In genomic region chr5:151670953-151671636, GRCh38 we compare ENCODE assay signal across 14 cellular contexts. TPM values are rescaled to one million over a fixed set of nuclear protein-coding genes. Genes with fewer than 3 reads are reported as not detected.
DNase-seq lines count a peak whose midpoint lies in the region; ATAC-seq and TF ChIP-seq lines count a peak whose summit lies in the region.
"Had no signal": no experiment of that assay in that cellular context is flagged by ENCODE, and none has a peak within 500 bp of the region (broad histone marks: within the 10 kb centered on the region; RNA-seq: fewer than 3 reads in every experiment).

No MANE protein-coding gene starts in this region.

- no peak for TF ChIP-seq CTCF in chondrocyte (IDR thresholded peaks at IDR 0.05)
- no peak for TF ChIP-seq CTCF in right lobe of liver (IDR thresholded peaks at IDR 0.05)

- H3K36me3 ChIP-seq in MG63 (peaks cover 100% of the 10 kb centered on the region), right lobe of liver (no peaks in the 10 kb centered on the region), stomach smooth muscle (ENCODE audit: control insufficient read depth in 2 of 2, insufficient read depth in 2 of 2, low read length in 2 of 2) (peaks cover 15 to 43% of the 10 kb centered on the region in 2 donors)

- H3K9me3 ChIP-seq in MG63 = no peaks in the 10 kb centered on the region
- no peaks in the 10 kb centered on the region for H3K9me3 ChIP-seq in right lobe of liver
- H3K9me3 ChIP-seq in stomach smooth muscle (ENCODE audit: control insufficient read depth in 2 of 2, low read length in 2 of 2) = no peaks in the 10 kb centered on the region
- H3K9me3 ChIP-seq: HAP-1, SJCRH30 had no signal

- DNase-seq in MG63 = peak; percentile 93
- no peak for DNase-seq in chondrocyte (ENCODE audit: low spot score)
- DNase-seq in right lobe of liver = no peak
- DNase-seq in COLO668 (lab: John Stamatoyannopoulos, UW; ENCODE audit: unreplicated experiment) = no peak
- DNase-seq: activated CD8-positive, alpha-beta memory T cell treated with anti-CD3 and anti-CD28 coated beads, Interleukin-2, amount 10 ng/mL, durations not matched to agents 7 days and 5 days; cerebellar nuclear complex; kidney glomerular epithelial cell; SJCRH30; stimulated activated CD4-positive, alpha-beta T cell treated with anti-CD3 and anti-CD28 coated beads, Interleukin-2, amount 100 ng/mL, for 24 hours had no signal

- no peaks in the 10 kb centered on the region for H3K27me3 Mint-ChIP-seq in chondrocyte (ENCODE audit: low read depth)

- H3K4me3 ChIP-seq in MG63 (no peak overlapping the region), right lobe of liver (no peak overlapping the region), stomach smooth muscle (ENCODE audit: low read length in 2 of 2) (no peak overlapping the region)
- H3K4me3 ChIP-seq: HAP-1, SJCRH30 had no signal

- peak overlapping the region in 1 of 2 donors; percentile 21 for H3K9ac ChIP-seq in stomach smooth muscle (ENCODE audit: low read length in 2 of 2)

- no peaks in the 10 kb centered on the region for H3K9me3 Mint-ChIP-seq in chondrocyte (ENCODE audit: low read depth)

- peaks cover 85% of the 10 kb centered on the region for H3K36me3 Mint-ChIP-seq in chondrocyte (ENCODE audit: low read depth)
- H3K36me3 Mint-ChIP-seq: activated CD8-positive, alpha-beta memory T cell treated with anti-CD3 and anti-CD28 coated beads, Interleukin-2, amount 10 ng/mL, durations not matched to agents 7 days and 5 days had no signal

- peak overlapping the region; percentile 51 to 66 (median 63) for H3K27ac ChIP-seq in right lobe of liver
- peak overlapping the region; percentile 64 for H3K27ac ChIP-seq in stomach smooth muscle (ENCODE audit: low read length)
- H3K27ac ChIP-seq: SJCRH30 had no signal

- H3K27ac Mint-ChIP-seq in chondrocyte (ENCODE audit: unreplicated experiment) = peak overlapping the region; percentile 92
- H3K27ac Mint-ChIP-seq: activated CD8-positive, alpha-beta memory T cell treated with anti-CD3 and anti-CD28 coated beads, Interleukin-2, amount 10 ng/mL, durations not matched to agents 7 days and 5 days had no signal

- H3K27me3 ChIP-seq in MG63 (no peaks in the 10 kb centered on the region), right lobe of liver (no peaks in the 10 kb centered on the region), stomach smooth muscle (ENCODE audit: control insufficient read depth in 1 of 2, insufficient read depth in 2 of 2, low read length in 2 of 2) (no peaks in the 10 kb centered on the region)
- H3K27me3 ChIP-seq: SJCRH30 had no signal

- 50% methylated on average over 5 of the region's 6 CpGs for WGBS in right lobe of liver (ENCODE audit: insufficient coverage, low coverage, low lambda C conversion rate, missing lambda C conversion rate)

- H3K4me1 ChIP-seq in right lobe of liver (no peaks in the 10 kb centered on the region), stomach smooth muscle (ENCODE audit: control insufficient read depth, insufficient read depth, low read length) (peaks cover 52% of the 10 kb centered on the region)
- H3K4me1 ChIP-seq: HAP-1 had no signal

- TF ChIP-seq POLR2A in right lobe of liver (IDR thresholded peaks at IDR 0.05) = no peak

- H3K4me1 Mint-ChIP-seq in chondrocyte (ENCODE audit: low read depth) = peaks cover 99% of the 10 kb centered on the region

- intact Hi-C loops in right lobe of liver (cut with DNase I) = no loop called here

- no peak overlapping the region for H3K4me3 Mint-ChIP-seq in chondrocyte (ENCODE audit: unreplicated experiment)
- H3K4me3 Mint-ChIP-seq: activated CD8-positive, alpha-beta memory T cell treated with anti-CD3 and anti-CD28 coated beads, Interleukin-2, amount 10 ng/mL, durations not matched to agents 7 days and 5 days had no signal

- peak in 1 of 4 donors; percentile 13 for ATAC-seq in right lobe of liver
- ATAC-seq in GM19467 (IDR thresholded peaks at IDR 0.05; ENCODE audit: unreplicated experiment) = no peak
- ATAC-seq in GM18907 (IDR thresholded peaks at IDR 0.05; ENCODE audit: unreplicated experiment) = no peak
- no peak for ATAC-seq in GM19395 (IDR thresholded peaks at IDR 0.05; ENCODE audit: unreplicated experiment)
- ATAC-seq: activated CD8-positive, alpha-beta memory T cell treated with anti-CD3 and anti-CD28 coated beads, Interleukin-2, amount 10 ng/mL, durations not matched to agents 7 days and 5 days had no signal

RNA-seq across cellular contexts. Expression of gene SPARC, which starts 15.6 kb away (rescaled TPM):
- total RNA-seq in MG63 (2014; rRNA removed; shearing (Covaris generic); ENCODE audit: low replicate concordance) = 1,117 and 1,361 TPM in 2 replicates
- total RNA-seq in chondrocyte = 19,093 to 24,474 TPM (median 24,306 TPM) in 3 replicates
- total RNA-seq in right lobe of liver = 100 to 1,000 TPM in 4 of 6 experiments, 10 to 100 TPM in 2; 62.2 to 277 (median 109) TPM

Comparison
In these comparisons a context has a peak if more than half of its experiments do, and no peak if none do; other contexts are left out.
1. RNA of gene SPARC, which starts 15.6 kb away (total RNA-seq): 19,093 to 24,474 TPM in chondrocyte; 1,117 to 1,361 TPM in MG63 and 62.2 to 277 TPM in right lobe of liver; every median in the first group is over 10 times any median in the second.